ENCODE assay signal across 24 cellular contexts in genomic region chr18:26993568-26993967, GRCh38.
DNase-seq lines count a peak whose midpoint lies in the region; ATAC-seq and FAIRE-seq lines count a peak whose summit lies in the region.
"Had no signal": no experiment of that assay in that cellular context is flagged by ENCODE, and none has a peak within 500 bp of the region (broad histone marks: within the 10 kb centered on the region; RNA-seq: fewer than 3 reads in every experiment).

No MANE protein-coding gene starts in this region.

- DNase-seq in frontal cortex (ENCODE audit: low spot score in 2 of 2) (no peak), HTR-8/SVneo (ENCODE audit: insufficient read length, low spot score) (no peak), left colon (no peak)
- DNase-seq: activated CD8-positive, alpha-beta memory T cell treated with anti-CD3 and anti-CD28 coated beads for 24 hours; activated naive CD4-positive, alpha-beta T cell treated with anti-CD3 and anti-CD28 coated beads, Interleukin-2, amount 50 U/mL, for 16 hours; activated T-cell treated with anti-CD3 and anti-CD28 coated beads, Interleukin-2, amount 50 U/mL, for 48 hours; CD8-positive, alpha-beta memory T cell; DMS79 treated with DMSO at 0.1 percent for 48 hours; effector CD4-positive, alpha-beta T cell; MG63; NCI-H1694; psoas muscle; stimulated activated CD4-positive, alpha-beta T cell treated with anti-CD3 and anti-CD28 coated beads, Interleukin-4, amount 100 ng/mL, for 24 hours; stomach had no signal

- intact Hi-C loops in left colon (cut with DNase I, micrococcal nuclease), result no loop called here

- FAIRE-seq in frontal cortex (lab: Jason Lieb, UNC), result peak; percentile 47
- FAIRE-seq in HTR-8/SVneo (lab: Jason Lieb, UNC), result no peak
- FAIRE-seq: astrocyte had no signal

- peak; percentile 67 for ATAC-seq in GM18909 (IDR thresholded peaks at IDR 0.05; ENCODE audit: poor library complexity, unreplicated experiment)
- peak; percentile 58 for ATAC-seq in GM21576 (IDR thresholded peaks at IDR 0.05; ENCODE audit: unreplicated experiment)
- ATAC-seq in HG03025 (IDR thresholded peaks at IDR 0.05; ENCODE audit: low FRiP score, unreplicated experiment), result peak; percentile 73
- no peak for ATAC-seq in HG02759 (IDR thresholded peaks at IDR 0.05; ENCODE audit: unreplicated experiment)
- ATAC-seq in left colon, result no peak
- ATAC-seq in HG03378 (IDR thresholded peaks at IDR 0.05; ENCODE audit: unreplicated experiment), result no peak
- ATAC-seq: activated CD4-positive, CD25-positive, alpha-beta regulatory T cell treated with anti-CD3 and anti-CD28 coated beads, Interleukin-2, amount 50 U/mL, for 24 hours; esophagus mucosa; left lobe of liver; Panc1; psoas muscle had no signal

Comparison
In these comparisons a context has a peak if more than half of its experiments do, and no peak if none do; other contexts are left out.
1. ATAC-seq: peak in GM18909 (single experiment), GM21576 (single experiment) and HG03025 (single experiment); none in HG02759 (single experiment), left colon (single experiment) and HG03378 (single experiment).